25 cellular contexts compared by ENCODE assay signal in genomic region chr2:15691586-15692310, GRCh38.
DNase-seq lines count a peak whose midpoint lies in the region; ATAC-seq, FAIRE-seq and TF ChIP-seq lines count a peak whose summit lies in the region.
"Had no signal": no experiment of that assay in that cellular context is flagged by ENCODE, and none has a peak within 500 bp of the region (broad histone marks: within the 10 kb centered on the region; RNA-seq: fewer than 3 reads in every experiment).

No MANE protein-coding gene starts in this region.

- H3K4me1 ChIP-seq in K562 (replicated peaks in 1 of 2; ENCODE audit: control insufficient read depth in 2 of 2, insufficient read depth in 2 of 2, low read length in 2 of 2) (peaks cover 4 to 13% of the 10 kb centered on the region in 2 experiments; a peak in 3 of 5 replicates), mesenchymal stem cell (ENCODE audit: control insufficient read depth, insufficient read depth, low read depth, low read length) (peaks cover 6% of the 10 kb centered on the region)
- H3K4me1 ChIP-seq: BE2C, SJSA1 had no signal

- no peaks in the 10 kb centered on the region for H3K9me1 ChIP-seq in K562 (ENCODE audit: control insufficient read depth, insufficient read depth, low read length)

- H2BK15ac ChIP-seq in mesenchymal stem cell (ENCODE audit: low read depth, poor library complexity, severe bottlenecking) = no peak overlapping the region

- no peak for TF ChIP-seq CTCF in K562 (IDR thresholded peaks at IDR 0.05 in 2 of 3, conservative IDR thresholded peaks at IDR 0.05 in 1 of 3; ENCODE audit: insufficient read depth in 2 of 3, low read depth in 1 of 3, low read length in 3 of 3)
- TF ChIP-seq CTCF in CD4-positive, alpha-beta T cell (IDR thresholded peaks at IDR 0.05) = no peak

- no peaks in the 10 kb centered on the region for H3K9me3 Mint-ChIP-seq in CD4-positive, alpha-beta T cell
- H3K9me3 Mint-ChIP-seq: T-cell had no signal

- H2BK5ac ChIP-seq in mesenchymal stem cell (ENCODE audit: low read depth, low read length, poor library complexity, severe bottlenecking) = no peak overlapping the region

- CTCF ChIA-PET in K562 (lab: Yijun Ruan, JAX; ENCODE audit: low intra/inter-chr PET ratio) = no interaction called here
- CTCF ChIA-PET in CD4-positive, alpha-beta T cell (lab: Charles Lee) = no interaction called here

- in situ Hi-C loops in K562 (cut with MboI) = no loop called here

- 20% methylated on average over 12 of the region's 12 CpGs for WGBS in K562 (ENCODE audit: insufficient coverage, low coverage, missing lambda C conversion rate)
- 85% methylated on average over 12 of the region's 12 CpGs for WGBS in mesenchymal stem cell

- no peaks in the 10 kb centered on the region for H3K36me3 Mint-ChIP-seq in CD4-positive, alpha-beta T cell (ENCODE audit: low read depth)
- H3K36me3 Mint-ChIP-seq: CD14-positive monocyte, T-cell had no signal

- no peaks in the 10 kb centered on the region for H3K79me2 ChIP-seq in K562 (ENCODE audit: control insufficient read depth, insufficient read depth, low read length)

- no peaks in the 10 kb centered on the region for H3K9me3 ChIP-seq in K562 (replicated peaks; ENCODE audit: control insufficient read depth, insufficient read depth, low read depth, low read length)
- no peaks in the 10 kb centered on the region for H3K9me3 ChIP-seq in mesenchymal stem cell (ENCODE audit: control insufficient read depth, low read length)
- no peaks in the 10 kb centered on the region for H3K9me3 ChIP-seq in CD4-positive, alpha-beta T cell (ENCODE audit: control insufficient read depth, low read length)
- H3K9me3 ChIP-seq: BE2C, SJSA1 had no signal

- no peak for TF ChIP-seq POLR2A in K562 (conservative IDR thresholded peaks at IDR 0.05)

- H3K23ac ChIP-seq in mesenchymal stem cell (ENCODE audit: low read length in 2 of 2) = no peak overlapping the region

- no peak overlapping the region for H4K91ac ChIP-seq in mesenchymal stem cell (ENCODE audit: low read length)

- intact Hi-C loops in K562 (cut with micrococcal nuclease) = no loop called here
- intact Hi-C loops in CD4-positive, alpha-beta T cell (cut with DNase I, micrococcal nuclease) = no loop called here

- H3K27ac ChIP-seq in K562 (ENCODE audit: extremely low read depth, low read depth, low read length) = no peak overlapping the region
- no peak overlapping the region for H3K27ac ChIP-seq in mesenchymal stem cell (ENCODE audit: low read length, poor library complexity, severe bottlenecking)
- no peak overlapping the region for H3K27ac ChIP-seq in CD4-positive, alpha-beta T cell (ENCODE audit: low read depth, low read length)
- H3K27ac ChIP-seq: HL-60, SJSA1 had no signal

- no peak overlapping the region for H3K4me3 Mint-ChIP-seq in CD4-positive, alpha-beta T cell
- H3K4me3 Mint-ChIP-seq: CD14-positive monocyte, T-cell had no signal

- no TSS peak for BruUV-seq in K562 (replicated peaks; lab: Mats Ljungman, UMichigan)

- no peak for TF ChIP-seq EP300 in K562 (IDR thresholded peaks at IDR 0.05; ENCODE audit: low read length)

- H2AK5ac ChIP-seq in mesenchymal stem cell (ENCODE audit: low read length, severe bottlenecking) = peak overlapping the region; percentile 24

- H3K79me1 ChIP-seq in mesenchymal stem cell (replicated peaks; ENCODE audit: low read length, poor library complexity, severe bottlenecking) = no peaks in the 10 kb centered on the region

- TF ChIP-seq RAD21 in K562 (CRISPR knock-in tag; conservative IDR thresholded peaks at IDR 0.05 in 1 of 2, IDR thresholded peaks at IDR 0.05 in 1 of 2) = no peak

- H2BK120ac ChIP-seq in mesenchymal stem cell (ENCODE audit: low read depth, low read length) = no peak overlapping the region

- H4K8ac ChIP-seq in mesenchymal stem cell (ENCODE audit: low read length) = no peak overlapping the region

- peaks cover 12% of the 10 kb centered on the region for H3K27me3 Mint-ChIP-seq in CD4-positive, alpha-beta T cell

- H3K4me3 ChIP-seq in K562 (no peak overlapping the region), mesenchymal stem cell (ENCODE audit: insufficient read depth in 1 of 2, low read depth in 1 of 2, low read length in 2 of 2) (no peak overlapping the region)
- H3K4me3 ChIP-seq: SJSA1 had no signal

- no peak overlapping the region for H3K4ac ChIP-seq in mesenchymal stem cell (ENCODE audit: low read depth in 1 of 2, low read length in 2 of 2)

- POLR2A ChIA-PET in K562 (lab: Yijun Ruan, JAX) = interaction anchor here (0.5 kb wide), 1 partner anchor 607 kb away, joined by 3 read pairs; no protein-coding TSS in a partner anchor
- POLR2A ChIA-PET in CD4-positive, alpha-beta T cell (lab: Charles Lee) = no interaction called here

- no peak overlapping the region for H3K18ac ChIP-seq in mesenchymal stem cell (ENCODE audit: low read depth in 1 of 2, low read length in 2 of 2)

- H2AFZ ChIP-seq in K562 (ENCODE audit: low read depth, low read length) (0 out of 2 replicates have a peak overlapping the region, but pooled peaks have one; percentile 96), mesenchymal stem cell (ENCODE audit: low read depth, low read length) (no peak overlapping the region)

- peak; percentile 11; the same call in 2 of the 3 replicates for ATAC-seq in K562
- ATAC-seq in CD4-positive, alpha-beta T cell (ENCODE audit: poor library complexity) = no peak
- no peak for ATAC-seq in esophagus mucosa
- ATAC-seq: PC-3, Right ventricle myocardium inferior had no signal

- H3K4me1 Mint-ChIP-seq in CD4-positive, alpha-beta T cell (ENCODE audit: low read depth) = no peaks in the 10 kb centered on the region
- H3K4me1 Mint-ChIP-seq: T-cell had no signal

- H3K9ac ChIP-seq in K562 (ENCODE audit: insufficient read depth in 1 of 2, low read depth in 2 of 2, low read length in 2 of 2) = no peak overlapping the region
- H3K9ac ChIP-seq in mesenchymal stem cell (ENCODE audit: low read length) = no peak overlapping the region

- no peaks in the 10 kb centered on the region for H4K20me1 ChIP-seq in K562 (replicated peaks; ENCODE audit: control insufficient read depth, insufficient read depth, low read length)

- H3K4me2 ChIP-seq in K562 (ENCODE audit: insufficient read depth, low read length) (peak overlapping the region; percentile 21; the same call in 1 of the 2 replicates), mesenchymal stem cell (ENCODE audit: low read length, poor library complexity, severe bottlenecking) (no peak overlapping the region)

- FAIRE-seq in K562 (lab: Jason Lieb, UNC) = no peak
- FAIRE-seq: GM12892 had no signal

- peak; percentile 28 for DNase-seq in HK-2 (ENCODE audit: unreplicated experiment)
- no peak for DNase-seq in K562 (ENCODE audit: extremely low read depth in 1 of 4, low spot score in 3 of 4)
- DNase-seq in mesenchymal stem cell = no peak
- DNase-seq in NCI-H1930 (lab: John Stamatoyannopoulos, UW) = no peak
- DNase-seq in CD4-positive, alpha-beta T cell = no peak
- no peak for DNase-seq in SIG-M5 (lab: John Stamatoyannopoulos, UW)
- DNase-seq: BE2C; Calu3; DMS79 treated with DMSO at 0.1 percent for 48 hours; Kasumi-1; NCI-H1092 treated with DMSO at 0.1 percent for 48 hours; NCI-H1436 treated with DMSO at 0.1 percent for 48 hours; NCI-H187 treated with DMSO at 0.1 percent for 48 hours; NCI-H2107; NCI-H524; NCI-H82; NK-92 treated with Interleukin-12 subunit alpha and Interleukin-12 subunit beta, amount 100 ng/mL, for 24 hours; PC-3; T-cell had no signal

- H3K14ac ChIP-seq in mesenchymal stem cell (ENCODE audit: low read length in 2 of 2) = no peak overlapping the region

- H2BK12ac ChIP-seq in mesenchymal stem cell (ENCODE audit: low read length in 2 of 2) = no peak overlapping the region

- H3K36me3 ChIP-seq in K562 (ENCODE audit: control insufficient read depth, insufficient read depth, low read length) = no peaks in the 10 kb centered on the region
- H3K36me3 ChIP-seq in mesenchymal stem cell (ENCODE audit: control insufficient read depth in 1 of 2, insufficient read depth in 2 of 2, low read depth in 1 of 2, low read length in 2 of 2) = no peaks in the 10 kb centered on the region
- H3K36me3 ChIP-seq: BE2C, SJSA1 had no signal

- H3K27me3 ChIP-seq in K562 (ENCODE audit: control insufficient read depth in 2 of 2, insufficient read depth in 2 of 2, low read length in 2 of 2) (peaks cover 24 to 76% of the 10 kb centered on the region in 2 experiments), mesenchymal stem cell (ENCODE audit: control insufficient read depth in 1 of 2, insufficient read depth in 1 of 2, low read length in 2 of 2) (peaks cover 23 to 24% of the 10 kb centered on the region in 2 experiments)
- H3K27me3 ChIP-seq in CD4-positive, alpha-beta T cell (ENCODE audit: control insufficient read depth, insufficient read depth, low read length) = no peaks in the 10 kb centered on the region
- H3K27me3 ChIP-seq: SJSA1 had no signal

- H3K27ac Mint-ChIP-seq in CD4-positive, alpha-beta T cell = no peak overlapping the region
- H3K27ac Mint-ChIP-seq: CD14-positive monocyte, T-cell had no signal

TF ChIP-seq in K562, 482 proteins besides CTCF, POLR2A, EP300 and RAD21 (continues in another document):
- TF ChIP-seq STAT6 (CRISPR knock-in tag; IDR thresholded peaks at IDR 0.05) (no peak), PCBP2 (IDR thresholded peaks at IDR 0.05; ENCODE audit: low read depth, low read length, poor library complexity, severe bottlenecking) (no peak), CBX1 (IDR thresholded peaks at IDR 0.05; ENCODE audit: low read depth) (no peak), FIP1L1 (IDR thresholded peaks at IDR 0.05; ENCODE audit: low read depth, low read length, poor library complexity, severe bottlenecking) (no peak), ZNF445 (CRISPR knock-in tag; IDR thresholded peaks at IDR 0.05; ENCODE audit: low read depth) (no peak), CBX3 (IDR thresholded peaks at IDR 0.05; ENCODE audit: borderline replicate concordance in 1 of 2, low read length in 2 of 2) (no peak), MTA1 (IDR thresholded peaks at IDR 0.05; ENCODE audit: borderline replicate concordance) (no peak)
